ENCODE assay signal across 22 cellular contexts in genomic region chr4:150818661-150819060, GRCh38.
DNase-seq lines count a peak whose midpoint lies in the region; ATAC-seq, FAIRE-seq and TF ChIP-seq lines count a peak whose summit lies in the region.
"Had no signal": no experiment of that assay in that cellular context is flagged by ENCODE, and none has a peak within 500 bp of the region (broad histone marks: within the 10 kb centered on the region; RNA-seq: fewer than 3 reads in every experiment).

No MANE protein-coding gene starts in this region.

- no peaks in the 10 kb centered on the region for H3K9me3 ChIP-seq in AG04450 (ENCODE audit: control insufficient read depth, insufficient read depth, low read length)
- H3K9me3 ChIP-seq in GM23248 (ENCODE audit: low read depth): no peaks in the 10 kb centered on the region
- H3K9me3 ChIP-seq: neutrophil, stomach had no signal

- POLR2A ChIA-PET in AG04450 (lab: Yijun Ruan, JAX): no interaction called here
- POLR2A ChIA-PET in RWPE1 (lab: Yijun Ruan, JAX; ENCODE audit: low non-redundant PET): no interaction called here

- in situ Hi-C loops in GM23248 (cut with MboI): no loop called here

- H3K4me3 ChIP-seq in AG04450 (ENCODE audit: low read depth, low read length) (no peak overlapping the region), GM23248 (no peak overlapping the region), bronchial epithelial cell (ENCODE audit: low read depth, low read length) (no peak overlapping the region), fibroblast of villous mesenchyme (ENCODE audit: low read depth, low read length) (no peak overlapping the region)
- H3K4me3 ChIP-seq: GM12878, spleen, stomach had no signal

- TF ChIP-seq CTCF in AG04450 (IDR thresholded peaks at IDR 0.05; ENCODE audit: low read depth, low read length) (no peak), bronchial epithelial cell (IDR thresholded peaks at IDR 0.05; ENCODE audit: insufficient read depth, low read length, severe bottlenecking) (no peak), fibroblast of villous mesenchyme (IDR thresholded peaks at IDR 0.05; ENCODE audit: insufficient read depth, low read depth, low read length) (no peak), RWPE1 (conservative IDR thresholded peaks at IDR 0.05; ENCODE audit: low read depth) (no peak)

- DNase-seq in AG04450 (ENCODE audit: low read depth, low spot score) (peak; percentile 59), GM23248 (peak; percentile 25), bronchial epithelial cell (ENCODE audit: low read depth) (peak; percentile 55), fibroblast of villous mesenchyme (ENCODE audit: low read depth) (peak; percentile 41), RWPE1 (ENCODE audit: low spot score) (no peak), NCI-H1105 treated with DMSO at 0.1 percent for 48 hours (lab: John Stamatoyannopoulos, UW) (no peak)
- DNase-seq: activated naive CD8-positive, alpha-beta T cell treated with anti-CD3 and anti-CD28 coated beads, Interleukin-2, amount 10 ng/mL, durations not matched to agents 7 days and 5 days; CD4-positive, alpha-beta memory T cell; DMS153; H7; head of caudate nucleus; NCI-H2107; NCI-H524; spleen; stimulated activated CD4-positive, alpha-beta T cell treated with anti-CD3 and anti-CD28 coated beads, Interleukin-4, amount 100 ng/mL, for 24 hours; stomach; T1000; trophoblast cell had no signal

- no peaks in the 10 kb centered on the region for H3K4me1 ChIP-seq in GM23248 (ENCODE audit: insufficient read depth)
- H3K4me1 ChIP-seq: spleen had no signal

- no peak for FAIRE-seq in bronchial epithelial cell (lab: Jason Lieb, UNC)
- FAIRE-seq: GM12878 had no signal

- no peaks in the 10 kb centered on the region for H4K20me1 ChIP-seq in GM23248 (ENCODE audit: insufficient read depth)

- H3K9me2 ChIP-seq in GM23248 (ENCODE audit: insufficient read depth): no peaks in the 10 kb centered on the region

- CTCF ChIA-PET in AG04450 (lab: Charles Lee): no interaction called here
- CTCF ChIA-PET in RWPE1 (lab: Yijun Ruan, JAX): no interaction called here

- no peak for ATAC-seq in GM18870 (IDR thresholded peaks at IDR 0.05; ENCODE audit: unreplicated experiment)
- no peak for ATAC-seq in HG03108 (IDR thresholded peaks at IDR 0.05; ENCODE audit: unreplicated experiment)
- ATAC-seq: GM12878 had no signal

- no peak overlapping the region for H2AFZ ChIP-seq in GM23248

- no peak overlapping the region for H3K9ac ChIP-seq in GM23248

- no peaks in the 10 kb centered on the region for H3F3A ChIP-seq in GM23248 (ENCODE audit: insufficient read depth)

- no peak overlapping the region for H3K4me2 ChIP-seq in GM23248 (ENCODE audit: unreplicated experiment)

- H3K36me3 ChIP-seq in GM23248 (ENCODE audit: low read depth): no peaks in the 10 kb centered on the region
- no peaks in the 10 kb centered on the region for H3K36me3 ChIP-seq in bronchial epithelial cell (ENCODE audit: control insufficient read depth, insufficient read depth, low read length)
- H3K36me3 ChIP-seq: neutrophil had no signal

- no peaks in the 10 kb centered on the region for H3K79me2 ChIP-seq in GM23248 (ENCODE audit: insufficient read depth)

- no peaks in the 10 kb centered on the region for H3K27me3 ChIP-seq in AG04450 (ENCODE audit: control insufficient read depth, insufficient read depth, low read length)
- H3K27me3 ChIP-seq in GM23248 (replicated peaks; ENCODE audit: insufficient read depth): no peaks in the 10 kb centered on the region
- H3K27me3 ChIP-seq in bronchial epithelial cell (ENCODE audit: control insufficient read depth, insufficient read depth, low read length): no peaks in the 10 kb centered on the region
- H3K27me3 ChIP-seq: neutrophil, spleen, stomach had no signal

- H3K27ac ChIP-seq in AG04450 (ENCODE audit: low read depth, low read length): no peak overlapping the region
- no peak overlapping the region for H3K27ac ChIP-seq in GM23248
- H3K27ac ChIP-seq in RWPE1: no peak overlapping the region
- H3K27ac ChIP-seq: neutrophil, spleen, stomach had no signal

Comparison
In these comparisons a context has a peak if more than half of its experiments do, and no peak if none do; other contexts are left out.
1. DNase-seq: peak in AG04450 (single experiment), GM23248 (single experiment), bronchial epithelial cell (single experiment) and fibroblast of villous mesenchyme (single experiment); none in RWPE1 (single experiment) and NCI-H1105 treated with DMSO at 0.1 percent for 48 hours (single experiment).